8 cellular contexts compared by ENCODE assay signal in genomic region chr11:43282607-43283440, GRCh38. TPM values are rescaled to one million over a fixed set of nuclear protein-coding genes. Genes with fewer than 3 reads are reported as not detected.
DNase-seq lines count a peak whose midpoint lies in the region; ATAC-seq and TF ChIP-seq lines count a peak whose summit lies in the region.

No MANE protein-coding gene starts in this region.

- H3K9me3 ChIP-seq in GM23248 (ENCODE audit: low read depth) (no peaks in the 10 kb centered on the region), MM.1S (replicated peaks; ENCODE audit: insufficient read depth, low read length) (no peaks in the 10 kb centered on the region), mucosa of descending colon (no peaks in the 10 kb centered on the region)

- H3K27ac Mint-ChIP-seq in WTC11 = no peak overlapping the region

- no peaks in the 10 kb centered on the region for H3F3A ChIP-seq in GM23248 (ENCODE audit: insufficient read depth)
- H3F3A ChIP-seq in MM.1S (ENCODE audit: insufficient read depth, low read length) = no peaks in the 10 kb centered on the region

- H4K20me1 ChIP-seq in GM23248 (ENCODE audit: insufficient read depth) (no peaks in the 10 kb centered on the region), MM.1S (ENCODE audit: insufficient read depth, low read length) (no peaks in the 10 kb centered on the region)

- POLR2A ChIA-PET in WTC11 (lab: Charles Lee) = no interaction called here

- H3K27me3 ChIP-seq in GM23248 (replicated peaks; ENCODE audit: insufficient read depth) = peaks cover 14% of the 10 kb centered on the region
- no peaks in the 10 kb centered on the region for H3K27me3 ChIP-seq in MM.1S (replicated peaks; ENCODE audit: insufficient read depth, low read length)

- 7 to 11% methylated on average over 19 of the region's 19 CpGs for WGBS in GM23248 (ENCODE audit: low coverage in 1 of 2, low lambda C conversion rate in 2 of 2, missing lambda C conversion rate in 2 of 2), 2 experiments

- H3K79me2 ChIP-seq in GM23248 (ENCODE audit: insufficient read depth) (no peaks in the 10 kb centered on the region), MM.1S (ENCODE audit: low read length) (no peaks in the 10 kb centered on the region)

- H3K9ac ChIP-seq in GM23248 (no peak overlapping the region), MM.1S (ENCODE audit: low read length) (no peak overlapping the region)

- peak; percentile 53 for DNase-seq in GM10266 (ENCODE audit: extremely low spot score)
- peak; percentile 52 for DNase-seq in GM23248
- peak; percentile 55 for DNase-seq in MM.1S
- peak; percentile 60 for DNase-seq in WTC11 (ENCODE audit: low spot score)
- DNase-seq in effector CD8-positive, alpha-beta T cell (lab: John Stamatoyannopoulos, UW) = peak; percentile 8
- peak in 2 of 3 donors; percentile 33 to 45 for DNase-seq in mucosa of descending colon
- peak; percentile 5 for DNase-seq in stromal cell of bone marrow (ENCODE audit: low read depth)
- no peak for DNase-seq in HPDE6-E6E7 (ENCODE audit: extremely low spot score)

- peak; percentile 93 for TF ChIP-seq CTCF in GM10266 (IDR thresholded peaks at IDR 0.05; ENCODE audit: control insufficient read depth, insufficient read depth, low read depth, missing control alignments)
- TF ChIP-seq CTCF in MM.1S (IDR thresholded peaks at IDR 0.05; ENCODE audit: low read length) = peak; percentile 95
- TF ChIP-seq CTCF in WTC11 (IDR thresholded peaks at IDR 0.05) = peak; percentile 93
- peak; percentile 80 for TF ChIP-seq CTCF in mucosa of descending colon (IDR thresholded peaks at IDR 0.05)

- no peak overlapping the region for H2AFZ ChIP-seq in GM23248
- peak overlapping the region; percentile 41; the same call in 1 of the 2 replicates for H2AFZ ChIP-seq in MM.1S (ENCODE audit: low read length)

- no peaks in the 10 kb centered on the region for H3K36me3 Mint-ChIP-seq in WTC11

- in situ Hi-C loops in GM23248 (cut with MboI) = loop anchor here (10.0 to 25.0 kb wide), 2 partner anchors 518 to 1821 kb away; partner anchors contain the start of gene LRRC4C

- H3K4me3 ChIP-seq in GM23248 (no peak overlapping the region), MM.1S (ENCODE audit: low read length) (no peak overlapping the region), mucosa of descending colon (no peak overlapping the region)

- H3K4me2 ChIP-seq in GM23248 (ENCODE audit: unreplicated experiment) = no peak overlapping the region
- no peak overlapping the region for H3K4me2 ChIP-seq in MM.1S (ENCODE audit: low read depth, low read length)

- no peaks in the 10 kb centered on the region for H3K4me1 ChIP-seq in GM23248 (ENCODE audit: insufficient read depth)
- H3K4me1 ChIP-seq in MM.1S (ENCODE audit: low read length) = no peaks in the 10 kb centered on the region
- no peaks in the 10 kb centered on the region for H3K4me1 ChIP-seq in mucosa of descending colon (ENCODE audit: low read depth)

- peaks cover 14% of the 10 kb centered on the region for H3K4me1 Mint-ChIP-seq in WTC11

- no peak overlapping the region for H3K4me3 Mint-ChIP-seq in WTC11

- H3K27ac ChIP-seq in GM23248 (no peak overlapping the region), MM.1S (ENCODE audit: low read length) (no peak overlapping the region)

- H3K9me2 ChIP-seq in GM23248 (ENCODE audit: insufficient read depth) = no peaks in the 10 kb centered on the region
- H3K9me2 ChIP-seq in MM.1S (replicated peaks; ENCODE audit: insufficient read depth, low read length) = no peaks in the 10 kb centered on the region

- H3K9me3 Mint-ChIP-seq in WTC11 = no peaks in the 10 kb centered on the region

- intact Hi-C loops in mucosa of descending colon (cut with DNase I, micrococcal nuclease) = loop anchor here in 1 of 2 donors (10.0 kb wide), 1 partner anchor 518 kb away; no protein-coding TSS in a partner anchor

- no peaks in the 10 kb centered on the region; the same call in 1 of the 2 replicates for H3K27me3 Mint-ChIP-seq in WTC11 (ENCODE audit: low read depth)

- CTCF ChIA-PET in WTC11 (lab: Charles Lee) = interaction anchor here (0.6 to 3.0 kb wide), 40 partner anchors 9 to 1916 kb away, joined by 3 to 20 read pairs (median 4); partner anchors contain the start of genes API5 and TTC17

- H3K36me3 ChIP-seq in GM23248 (ENCODE audit: low read depth) (no peaks in the 10 kb centered on the region), MM.1S (replicated peaks; ENCODE audit: insufficient read depth, low read length) (no peaks in the 10 kb centered on the region), mucosa of descending colon (ENCODE audit: low read depth) (no peaks in the 10 kb centered on the region)

- peak; percentile 21; the same call in 1 of the 2 replicates for ATAC-seq in WTC11
- ATAC-seq in mucosa of descending colon = peak; percentile 37

TF ChIP-seq in WTC11, 78 proteins besides CTCF, POLR2A, EP300 and RAD21 (continues in another document):
- TF ChIP-seq ZMAT4 (CRISPR knock-in tag; IDR thresholded peaks at IDR 0.05) (no peak), ZNF263 (CRISPR knock-in tag; IDR thresholded peaks at IDR 0.05; ENCODE audit: low read depth) (no peak), E2F4 (CRISPR knock-in tag; IDR thresholded peaks at IDR 0.05; ENCODE audit: borderline replicate concordance, low read depth) (no peak), GTF2I (CRISPR knock-in tag; conservative IDR thresholded peaks at IDR 0.05) (no peak), CREB1 (CRISPR knock-in tag; IDR thresholded peaks at IDR 0.05) (no peak), NFATC4 (CRISPR knock-in tag; IDR thresholded peaks at IDR 0.05) (no peak), ATF1 (CRISPR knock-in tag; IDR thresholded peaks at IDR 0.05) (no peak), ATF3 (CRISPR knock-in tag; conservative IDR thresholded peaks at IDR 0.05) (no peak), ZSCAN18 (CRISPR knock-in tag; IDR thresholded peaks at IDR 0.05) (no peak), PRRX2 (CRISPR knock-in tag; IDR thresholded peaks at IDR 0.05) (no peak), USF1 (CRISPR knock-in tag; IDR thresholded peaks at IDR 0.05) (no peak), E2F1 (CRISPR knock-in tag; IDR thresholded peaks at IDR 0.05) (no peak), IRF1 (CRISPR knock-in tag; IDR thresholded peaks at IDR 0.05) (no peak), FOXJ3 (CRISPR knock-in tag; IDR thresholded peaks at IDR 0.05; ENCODE audit: borderline replicate concordance) (no peak)

RNA-seq across cellular contexts. Expression of gene API5, which starts 29.0 kb away (rescaled TPM):
- 90.4 and 113 TPM in 2 replicates for total RNA-seq in GM23248 (2014; rRNA removed; shearing (Covaris generic))
- polyA plus RNA-seq in GM23248 (2016; fragmentation: Nextera tagmentation; extraction: Ambion mirVana) = 78.2 and 78.7 TPM in 2 replicates
- 138 to 142 TPM (median 140 TPM) in 3 replicates for total RNA-seq in WTC11 (2021)
- 10 to 100 TPM; 70.9 to 88.5 (median 78.9) TPM for total RNA-seq in mucosa of descending colon
